Comparison of ENCODE assay signal across 13 cellular contexts in the genomic region with DNA sequence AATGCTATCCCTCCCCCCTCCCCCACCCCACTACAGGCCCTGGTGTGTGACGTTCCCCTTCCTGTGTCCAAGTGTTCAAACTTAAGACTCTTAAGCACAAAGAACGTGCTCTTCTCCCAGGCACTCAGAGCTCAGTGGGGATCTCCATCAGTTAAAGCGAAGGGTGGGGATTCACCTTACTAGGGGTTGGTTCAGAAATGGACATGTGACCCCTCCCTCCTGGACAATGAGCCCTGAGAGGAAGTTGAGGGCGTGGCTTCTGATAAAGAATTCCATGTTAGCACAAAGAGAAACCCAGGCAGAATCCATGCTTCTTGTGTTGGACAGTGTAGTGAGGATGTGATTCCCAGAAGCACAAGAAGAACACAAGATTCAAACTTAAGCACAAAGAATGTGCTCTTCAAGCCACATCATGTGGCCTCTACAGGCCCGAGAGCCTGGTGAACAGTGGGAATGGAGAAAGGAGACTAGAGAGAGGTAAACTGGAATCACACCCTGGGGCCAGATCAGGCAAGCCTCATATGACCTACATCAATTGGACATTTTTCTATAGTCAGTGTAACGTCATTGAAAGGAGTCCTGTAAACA.
DNase-seq lines count a peak whose midpoint lies in the region; ATAC-seq, FAIRE-seq and TF ChIP-seq lines count a peak whose summit lies in the region.
"Had no signal": no experiment of that assay in that cellular context is flagged by ENCODE, and none has a peak within 500 bp of the region (broad histone marks: within the 10 kb centered on the region; RNA-seq: fewer than 3 reads in every experiment).

No MANE protein-coding gene starts in this region.

- H2AFZ ChIP-seq in H1 (ENCODE audit: low read length), result no peak overlapping the region

- no peaks in the 10 kb centered on the region for H3K36me3 Mint-ChIP-seq in CD4-positive, alpha-beta T cell (ENCODE audit: low read depth)
- no peaks in the 10 kb centered on the region for H3K36me3 Mint-ChIP-seq in Caco-2 (ENCODE audit: insufficient read depth, unreplicated experiment)

- H4K5ac ChIP-seq in H1 (ENCODE audit: insufficient read length, low read depth, low read length), result no peak overlapping the region

- H2BK15ac ChIP-seq in H1 (ENCODE audit: low read length), result no peak overlapping the region

- H3K9me3 ChIP-seq in CD4-positive, alpha-beta T cell (ENCODE audit: control insufficient read depth, low read length), result no peaks in the 10 kb centered on the region
- no peaks in the 10 kb centered on the region for H3K9me3 ChIP-seq in H1 (ENCODE audit: insufficient read depth in 2 of 2, low read depth in 1 of 2, low read length in 1 of 2)
- no peaks in the 10 kb centered on the region for H3K9me3 ChIP-seq in Caco-2

- intact Hi-C loops in CD4-positive, alpha-beta T cell (cut with DNase I, micrococcal nuclease), result no loop called here
- intact Hi-C loops in Caco-2 (cut with micrococcal nuclease; ENCODE audit: unreplicated experiment), result no loop called here

- no peaks in the 10 kb centered on the region for H3K9me3 Mint-ChIP-seq in CD4-positive, alpha-beta T cell
- H3K9me3 Mint-ChIP-seq in Caco-2 (ENCODE audit: unreplicated experiment), result no peaks in the 10 kb centered on the region
- H3K9me3 Mint-ChIP-seq: activated naive CD4-positive, alpha-beta T cell treated with anti-CD3 and anti-CD28 coated beads for 36 hours had no signal

- no peak overlapping the region for H4K8ac ChIP-seq in H1 (ENCODE audit: extremely low read depth, insufficient read depth, low read length)

- H3K4me1 ChIP-seq in H1 (replicated peaks in 1 of 4; ENCODE audit: control insufficient read depth in 3 of 4, insufficient read depth in 4 of 4, low read length in 3 of 4), result no peaks in the 10 kb centered on the region
- H3K4me1 ChIP-seq in Caco-2, result no peaks in the 10 kb centered on the region

- no peak overlapping the region for H3K18ac ChIP-seq in H1 (ENCODE audit: extremely low read depth, low read length)

- peak overlapping the region; percentile 62 for H3K27ac Mint-ChIP-seq in CD4-positive, alpha-beta T cell
- no peak overlapping the region for H3K27ac Mint-ChIP-seq in Caco-2 (ENCODE audit: unreplicated experiment)
- H3K27ac Mint-ChIP-seq: activated naive CD4-positive, alpha-beta T cell treated with anti-CD3 and anti-CD28 coated beads for 36 hours had no signal

- H3K56ac ChIP-seq in H1 (replicated peaks; ENCODE audit: insufficient read length, low read depth, low read length), result no peak overlapping the region

- no peak overlapping the region for H3K23ac ChIP-seq in H1 (ENCODE audit: insufficient read length)

- no peak overlapping the region for H3K4me2 ChIP-seq in H1 (ENCODE audit: insufficient read depth in 1 of 2, low read depth in 2 of 2, low read length in 2 of 2)

- no peaks in the 10 kb centered on the region for H3K23me2 ChIP-seq in H1 (ENCODE audit: low read depth, low read length)

- CTCF ChIA-PET in CD4-positive, alpha-beta T cell (lab: Charles Lee), result no interaction called here
- CTCF ChIA-PET in H1 (lab: Charles Lee; ENCODE audit: partially characterized antibody), result interaction anchor here (1.1 kb wide), 1 partner anchor 18 kb away, joined by 6 read pairs; no protein-coding TSS in a partner anchor
- CTCF ChIA-PET in Caco-2 (lab: Charles Lee), result no interaction called here

- WGBS in H1 (ENCODE audit: extremely low coverage in 1 of 2, insufficient coverage in 1 of 2, insufficient read length in 1 of 2, insufficient replicate concordance in 2 of 2, low coverage in 1 of 2, low lambda C conversion rate in 2 of 2, missing lambda C conversion rate in 1 of 2), 2 experiments, result 91% methylated on average over 5 of the region's 6 CpGs; no CpG with 5 or more reads in 1 of the 2 experiments

- no peaks in the 10 kb centered on the region for H3K79me1 ChIP-seq in H1 (ENCODE audit: low read depth, low read length)

- H2BK20ac ChIP-seq in H1 (ENCODE audit: low read length), result no peak overlapping the region

- H2BK120ac ChIP-seq in H1 (replicated peaks; ENCODE audit: low read depth, low read length), result no peak overlapping the region

- H2AK5ac ChIP-seq in H1 (ENCODE audit: low read depth, low read length), result no peak overlapping the region

- no peak overlapping the region for H3K4me3 ChIP-seq in H1 (ENCODE audit: extremely low read depth in 1 of 4, insufficient read depth in 2 of 4, low read depth in 3 of 4, low read length in 4 of 4)
- H3K4me3 ChIP-seq in Caco-2 (ENCODE audit: low read depth, low read length), result no peak overlapping the region
- H3K4me3 ChIP-seq: lung had no signal

- no peaks in the 10 kb centered on the region for H3K27me3 ChIP-seq in CD4-positive, alpha-beta T cell (ENCODE audit: control insufficient read depth, insufficient read depth, low read length)
- H3K27me3 ChIP-seq in H1 (replicated peaks in 1 of 4; ENCODE audit: control insufficient read depth in 3 of 4, extremely low read depth in 1 of 4, insufficient read depth in 3 of 4, low read length in 3 of 4), result no peaks in the 10 kb centered on the region
- no peaks in the 10 kb centered on the region for H3K27me3 ChIP-seq in Caco-2 (replicated peaks; ENCODE audit: control insufficient read depth, insufficient read depth, low read length)

- DNase-seq in A172 (ENCODE audit: low spot score), result peak; percentile 23
- no peak for DNase-seq in CD4-positive, alpha-beta T cell
- DNase-seq in NCI-H226, result peak; percentile 28
- no peak for DNase-seq in H1 (ENCODE audit: low read depth in 1 of 2, low spot score in 2 of 2)
- DNase-seq in Caco-2, result no peak
- DNase-seq in NK-92 (lab: John Stamatoyannopoulos, UW; ENCODE audit: unreplicated experiment), result no peak
- DNase-seq: GF-D8, NCI-H1694 treated with DMSO at 0.1 percent for 48 hours, NCI-H345 had no signal

- no peak overlapping the region for H3K4ac ChIP-seq in H1 (replicated peaks; ENCODE audit: insufficient read length, low read depth, low read length)

- H3K14ac ChIP-seq in H1 (ENCODE audit: insufficient read length), result no peak overlapping the region

- FAIRE-seq in H1 (lab: Jason Lieb, UNC), result no peak
- FAIRE-seq: colon had no signal

- no peak for TF ChIP-seq POLR2A in H1 (IDR thresholded peaks at IDR 0.05; ENCODE audit: control extremely low read depth in 1 of 2, low read depth in 2 of 2, low read length in 2 of 2)

- peak overlapping the region; percentile 71; the same call in 1 of the 2 replicates for H2BK12ac ChIP-seq in H1 (ENCODE audit: low read depth, low read length)

- TF ChIP-seq RAD21 in H1 (IDR thresholded peaks at IDR 0.05 in 1 of 2, conservative IDR thresholded peaks at IDR 0.05 in 1 of 2; ENCODE audit: low read depth in 2 of 2, low read length in 2 of 2), result no peak

- H3K36me3 ChIP-seq in H1 (ENCODE audit: control insufficient read depth in 2 of 4, insufficient read depth in 4 of 4, low read length in 3 of 4), result no peaks in the 10 kb centered on the region
- no peaks in the 10 kb centered on the region for H3K36me3 ChIP-seq in Caco-2 (ENCODE audit: control insufficient read depth, insufficient read depth, low read length)

- H3K4me1 Mint-ChIP-seq in CD4-positive, alpha-beta T cell (ENCODE audit: low read depth), result peaks cover 59% of the 10 kb centered on the region
- no peaks in the 10 kb centered on the region for H3K4me1 Mint-ChIP-seq in Caco-2 (ENCODE audit: low read depth, unreplicated experiment)

- H3K9ac ChIP-seq in H1 (replicated peaks in 1 of 4; ENCODE audit: extremely low read depth in 1 of 4, low read depth in 3 of 4, low read length in 3 of 4), result no peak overlapping the region

- no peak overlapping the region for H2BK5ac ChIP-seq in H1 (ENCODE audit: low read depth, low read length)

- no peak overlapping the region for H4K91ac ChIP-seq in H1 (replicated peaks; ENCODE audit: insufficient read length, low read length)

- ATAC-seq in CD4-positive, alpha-beta T cell (ENCODE audit: poor library complexity), result no peak
- no peak for ATAC-seq in HG03432 (IDR thresholded peaks at IDR 0.05; ENCODE audit: unreplicated experiment)

- no peaks in the 10 kb centered on the region for H4K20me1 ChIP-seq in H1 (replicated peaks in 1 of 2; ENCODE audit: control insufficient read depth in 1 of 2, insufficient read depth in 2 of 2, low read length in 2 of 2)

- POLR2A ChIA-PET in CD4-positive, alpha-beta T cell (lab: Charles Lee), result interaction anchor here (1.0 kb wide), 1 partner anchor 13 kb away, joined by 3 read pairs; no protein-coding TSS in a partner anchor
- POLR2A ChIA-PET in H1 (lab: Charles Lee; ENCODE audit: partially characterized antibody) (no interaction called here), Caco-2 (lab: Charles Lee) (no interaction called here)

- BruUV-seq in Caco-2 (replicated peaks; lab: Mats Ljungman, UMichigan), result no TSS peak

- TF ChIP-seq EP300 in H1 (IDR thresholded peaks at IDR 0.05; ENCODE audit: borderline replicate concordance in 1 of 2, low read depth in 2 of 2, low read length in 2 of 2), result no peak

- no peak for TF ChIP-seq CTCF in CD4-positive, alpha-beta T cell (IDR thresholded peaks at IDR 0.05)
- TF ChIP-seq CTCF in H1 (IDR thresholded peaks at IDR 0.05; ENCODE audit: control extremely low read depth in 1 of 3, insufficient read depth in 1 of 3, low read depth in 1 of 3, low read length in 3 of 3) (no peak), Caco-2 (IDR thresholded peaks at IDR 0.05; ENCODE audit: insufficient read depth in 1 of 2, low read depth in 1 of 2, low read length in 1 of 2, severe bottlenecking in 1 of 2, unreplicated experiment in 1 of 2) (no peak)

- no peak overlapping the region for H3K4me3 Mint-ChIP-seq in CD4-positive, alpha-beta T cell
- H3K4me3 Mint-ChIP-seq in Caco-2 (ENCODE audit: unreplicated experiment), result no peak overlapping the region
- H3K4me3 Mint-ChIP-seq: activated naive CD4-positive, alpha-beta T cell treated with anti-CD3 and anti-CD28 coated beads for 36 hours had no signal

- no peak overlapping the region for H3K27ac ChIP-seq in CD4-positive, alpha-beta T cell (ENCODE audit: low read depth, low read length)
- no peak overlapping the region for H3K27ac ChIP-seq in H1 (ENCODE audit: low read depth, low read length)

- no peaks in the 10 kb centered on the region for H3K79me2 ChIP-seq in H1 (ENCODE audit: control insufficient read depth in 1 of 2, insufficient read depth in 2 of 2, low read length in 2 of 2)

- H3K27me3 Mint-ChIP-seq in CD4-positive, alpha-beta T cell, result no peaks in the 10 kb centered on the region
- no peaks in the 10 kb centered on the region for H3K27me3 Mint-ChIP-seq in Caco-2 (ENCODE audit: insufficient read depth, unreplicated experiment)

TF ChIP-seq in H1, 55 proteins besides CTCF, POLR2A, EP300 and RAD21 (continues in another document):
- TF ChIP-seq CHD1 (IDR thresholded peaks at IDR 0.05; ENCODE audit: low read depth, low read length), result no peak
- TF ChIP-seq TCF12 (IDR thresholded peaks at IDR 0.05; ENCODE audit: low read depth, low read length), result no peak
- no peak for TF ChIP-seq CREB1 (IDR thresholded peaks at IDR 0.05)
- TF ChIP-seq GABPA (IDR thresholded peaks at IDR 0.05; ENCODE audit: borderline replicate concordance, insufficient read depth, low read length), result no peak
- TF ChIP-seq SP2 (IDR thresholded peaks at IDR 0.05; ENCODE audit: low read length), result no peak
- TF ChIP-seq JUN (IDR thresholded peaks at IDR 0.05; ENCODE audit: low read depth, low read length), result no peak
- TF ChIP-seq, protein P1, sequence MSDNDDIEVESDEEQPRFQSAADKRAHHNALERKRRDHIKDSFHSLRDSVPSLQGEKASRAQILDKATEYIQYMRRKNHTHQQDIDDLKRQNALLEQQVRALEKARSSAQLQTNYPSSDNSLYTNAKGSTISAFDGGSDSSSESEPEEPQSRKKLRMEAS (IDR thresholded peaks at IDR 0.05), result no peak
- no peak for TF ChIP-seq KDM5A (IDR thresholded peaks at IDR 0.05; ENCODE audit: low read length)

Comparison
In these comparisons a context has a peak if more than half of its experiments do, and no peak if none do; other contexts are left out.
1. DNase-seq: peak in A172 (single experiment) and NCI-H226 (single experiment); none in CD4-positive, alpha-beta T cell (0 of 10), H1 (0 of 2), Caco-2 (0 of 2) and NK-92 (single experiment).